ENCODE assay signal across 8 cellular contexts in the genomic region with DNA sequence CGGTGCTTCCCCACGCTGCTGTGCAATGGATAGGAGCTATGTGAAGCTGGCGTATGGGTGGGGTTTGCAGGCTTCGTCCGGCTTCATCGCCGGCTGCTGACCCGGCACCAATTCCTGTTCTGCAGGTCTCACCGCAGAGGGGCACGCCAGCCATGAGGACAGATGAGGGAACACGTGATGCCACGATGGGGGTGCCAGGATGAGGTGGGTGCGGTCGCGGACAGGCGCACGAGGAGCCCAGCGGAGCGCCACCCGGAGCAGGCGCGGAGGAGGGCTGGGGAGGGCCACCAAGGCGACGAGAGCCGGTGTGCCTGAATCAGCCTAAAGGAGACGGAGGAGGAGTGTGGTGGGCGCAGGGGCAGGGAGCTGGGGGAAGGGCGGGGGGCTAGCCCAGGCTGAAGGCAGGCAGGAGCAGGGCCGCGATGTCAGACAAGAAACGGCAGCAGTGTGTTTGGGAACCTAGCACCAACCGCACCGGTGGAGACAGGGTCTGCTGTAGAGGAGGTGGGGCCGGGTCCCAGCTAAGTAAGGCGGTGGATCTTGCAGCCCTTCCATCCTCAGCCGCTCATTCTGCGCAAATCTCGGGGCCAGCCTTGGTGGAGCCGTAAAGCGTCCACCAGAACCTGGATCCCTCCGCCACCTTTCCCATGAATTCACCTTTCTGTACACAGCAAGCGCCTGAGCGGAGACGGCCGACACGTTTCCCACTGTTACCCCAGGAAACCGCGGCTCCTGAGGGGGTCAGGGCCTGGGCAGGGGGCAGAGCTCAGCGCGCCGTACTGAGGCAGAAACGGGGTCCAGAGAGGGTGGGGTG. TPM values are rescaled to one million over a fixed set of nuclear protein-coding genes. Genes with fewer than 3 reads are reported as not detected.
DNase-seq lines count a peak whose midpoint lies in the region; ATAC-seq and TF ChIP-seq lines count a peak whose summit lies in the region.

No MANE protein-coding gene starts in this region.

- POLR2A ChIA-PET in activated CD8-positive, alpha-beta T cell treated with anti-CD3 and anti-CD28 coated beads, Interleukin-2, amount 10 ng/mL, durations not matched to agents 7 days and 5 days (lab: Charles Lee) = interaction anchor here (1.3 to 12.2 kb wide), 6 partner anchors 14 to 366 kb away, joined by 4 to 329 read pairs (median 88); partner anchors contain the start of genes CD8A and KDM3A
- POLR2A ChIA-PET in naive thymus-derived CD4-positive, alpha-beta T cell (lab: Charles Lee) = no interaction called here

- WGBS in esophagus, 2 donors = 1% methylated on average over 52 of the region's 52 CpGs

- peak overlapping the region; percentile 43 to 53 for H3K4me3 ChIP-seq in esophagus (ENCODE audit: low read depth in 1 of 2, low read length in 2 of 2)
- H3K4me3 ChIP-seq in naive thymus-derived CD4-positive, alpha-beta T cell (ENCODE audit: low read length) = peak overlapping the region; percentile 46
- H3K4me3 ChIP-seq in vagina = peak overlapping the region; percentile 35 to 49

- no peaks in the 10 kb centered on the region for H3K9me3 Mint-ChIP-seq in activated CD8-positive, alpha-beta T cell treated with anti-CD3 and anti-CD28 coated beads, Interleukin-2, amount 10 ng/mL, durations not matched to agents 7 days and 5 days (ENCODE audit: insufficient read depth)
- H3K9me3 Mint-ChIP-seq in naive thymus-derived CD4-positive, alpha-beta T cell = no peaks in the 10 kb centered on the region

- H3K27ac ChIP-seq in esophagus (ENCODE audit: low read depth in 2 of 2, low read length in 1 of 2) (peak overlapping the region; percentile 48 to 62), vagina (peak overlapping the region; percentile 16)
- no peak overlapping the region for H3K27ac ChIP-seq in naive thymus-derived CD4-positive, alpha-beta T cell (ENCODE audit: low read depth, low read length)

- peaks cover 45% of the 10 kb centered on the region for H3K4me1 Mint-ChIP-seq in activated CD8-positive, alpha-beta T cell treated with anti-CD3 and anti-CD28 coated beads, Interleukin-2, amount 10 ng/mL, durations not matched to agents 7 days and 5 days (ENCODE audit: low read depth)
- peaks cover 6 to 30% (median 21%) of the 10 kb centered on the region in 7 donors for H3K4me1 Mint-ChIP-seq in naive thymus-derived CD4-positive, alpha-beta T cell

- peaks cover 0 to 2% of the 10 kb centered on the region in 2 donors for H3K4me1 ChIP-seq in esophagus (ENCODE audit: control insufficient read depth in 2 of 2, insufficient read depth in 2 of 2, low read length in 1 of 2)
- H3K4me1 ChIP-seq in naive thymus-derived CD4-positive, alpha-beta T cell (ENCODE audit: control insufficient read depth in 2 of 2, insufficient read depth in 2 of 2, low read length in 2 of 2) = peaks cover 17 to 34% of the 10 kb centered on the region in 2 donors
- H3K4me1 ChIP-seq in vagina = peaks cover 30% of the 10 kb centered on the region

- CTCF ChIA-PET in activated CD8-positive, alpha-beta T cell treated with anti-CD3 and anti-CD28 coated beads, Interleukin-2, amount 10 ng/mL, durations not matched to agents 7 days and 5 days (lab: Charles Lee) = interaction anchor here (0.9 to 8.7 kb wide), 4 partner anchors 16 to 186 kb away, joined by 4 to 243 read pairs (median 101); partner anchors contain the start of gene CD8A
- CTCF ChIA-PET in naive thymus-derived CD4-positive, alpha-beta T cell (lab: Charles Lee) = interaction anchor here (0.6 to 1.7 kb wide), 5 partner anchors 9 to 43 kb away, joined by 3 to 8 read pairs (median 5); no protein-coding TSS in a partner anchor

- no peak for TF ChIP-seq POLR2A in vagina (IDR thresholded peaks at IDR 0.05)

- intact Hi-C loops in naive thymus-derived CD4-positive, alpha-beta T cell (cut with micrococcal nuclease) = loop anchor here (1.0 to 2.0 kb wide), 2 partner anchors 43 kb away; no protein-coding TSS in a partner anchor
- intact Hi-C loops in vagina (cut with DNase I) = no loop called here

- peak; percentile 44 for ATAC-seq in GM18867 (IDR thresholded peaks at IDR 0.05; ENCODE audit: unreplicated experiment)
- peak; percentile 45 for ATAC-seq in activated CD8-positive, alpha-beta T cell treated with anti-CD3 and anti-CD28 coated beads, Interleukin-2, amount 10 ng/mL, durations not matched to agents 7 days and 5 days
- ATAC-seq in naive thymus-derived CD4-positive, alpha-beta T cell = peak; percentile 47
- ATAC-seq in GM21528 (IDR thresholded peaks at IDR 0.05; ENCODE audit: low FRiP score, unreplicated experiment) = no peak

- DNase-seq in AG20443 (ENCODE audit: low spot score) (peak; percentile 42), NCI-H1417 (lab: John Stamatoyannopoulos, UW) (peak in 2 of 3 experiments; percentile 85 to 88), vagina (ENCODE audit: extremely low spot score in 2 of 2) (no peak)
- peak; percentile 91 for DNase-seq in activated CD8-positive, alpha-beta T cell treated with anti-CD3 and anti-CD28 coated beads, Interleukin-2, amount 10 ng/mL, durations not matched to agents 7 days and 5 days
- DNase-seq in naive thymus-derived CD4-positive, alpha-beta T cell = peak in 2 of 9 donors; percentile 18 to 50

- H3K36me3 Mint-ChIP-seq in activated CD8-positive, alpha-beta T cell treated with anti-CD3 and anti-CD28 coated beads, Interleukin-2, amount 10 ng/mL, durations not matched to agents 7 days and 5 days (ENCODE audit: low read depth) = peaks cover 40% of the 10 kb centered on the region
- no peaks in the 10 kb centered on the region for H3K36me3 Mint-ChIP-seq in naive thymus-derived CD4-positive, alpha-beta T cell

- no peak for TF ChIP-seq CTCF in vagina (IDR thresholded peaks at IDR 0.05)

- H3K27me3 ChIP-seq in esophagus (ENCODE audit: control insufficient read depth in 1 of 2, insufficient read depth in 2 of 2, low read length in 2 of 2) = no peaks in the 10 kb centered on the region
- no peaks in the 10 kb centered on the region for H3K27me3 ChIP-seq in naive thymus-derived CD4-positive, alpha-beta T cell (ENCODE audit: control insufficient read depth in 2 of 2, insufficient read depth in 2 of 2, low read length in 2 of 2)
- H3K27me3 ChIP-seq in vagina = peaks cover 8% of the 10 kb centered on the region

- H3K27ac Mint-ChIP-seq in activated CD8-positive, alpha-beta T cell treated with anti-CD3 and anti-CD28 coated beads, Interleukin-2, amount 10 ng/mL, durations not matched to agents 7 days and 5 days = peak overlapping the region; percentile 94
- peak overlapping the region in 1 of 9 donors; percentile 1 for H3K27ac Mint-ChIP-seq in naive thymus-derived CD4-positive, alpha-beta T cell

- H3K4me3 Mint-ChIP-seq in activated CD8-positive, alpha-beta T cell treated with anti-CD3 and anti-CD28 coated beads, Interleukin-2, amount 10 ng/mL, durations not matched to agents 7 days and 5 days = peak overlapping the region; percentile 93
- H3K4me3 Mint-ChIP-seq in naive thymus-derived CD4-positive, alpha-beta T cell = peak overlapping the region; percentile 70 to 94 (median 88)

- H3K9me3 ChIP-seq in esophagus (ENCODE audit: control insufficient read depth in 2 of 2, insufficient read depth in 1 of 2, low read depth in 1 of 2, low read length in 1 of 2) (no peaks in the 10 kb centered on the region), vagina (no peaks in the 10 kb centered on the region)
- no peaks in the 10 kb centered on the region for H3K9me3 ChIP-seq in naive thymus-derived CD4-positive, alpha-beta T cell (ENCODE audit: control insufficient read depth in 2 of 3, low read length in 3 of 3)

- H3K36me3 ChIP-seq in esophagus (ENCODE audit: control insufficient read depth in 2 of 2, insufficient read depth in 2 of 2, low read length in 1 of 2) (no peaks in the 10 kb centered on the region), vagina (no peaks in the 10 kb centered on the region)
- H3K36me3 ChIP-seq in naive thymus-derived CD4-positive, alpha-beta T cell (ENCODE audit: control insufficient read depth in 2 of 3, insufficient read depth in 3 of 3, low read length in 3 of 3) = no peaks in the 10 kb centered on the region

- H3K27me3 Mint-ChIP-seq in activated CD8-positive, alpha-beta T cell treated with anti-CD3 and anti-CD28 coated beads, Interleukin-2, amount 10 ng/mL, durations not matched to agents 7 days and 5 days (ENCODE audit: low read depth) = no peaks in the 10 kb centered on the region
- peaks cover 36 to 61% (median 42%) of the 10 kb centered on the region in 5 donors for H3K27me3 Mint-ChIP-seq in naive thymus-derived CD4-positive, alpha-beta T cell

RNA-seq across cellular contexts. Expression of gene CD8A, which starts 17.0 kb away (rescaled TPM):
- total RNA-seq in activated CD8-positive, alpha-beta T cell treated with anti-CD3 and anti-CD28 coated beads, Interleukin-2, amount 10 ng/mL, durations not matched to agents 7 days and 5 days = 100 to 1,000 TPM; 667 to 675 TPM
- 1 to 10 TPM; 3.5 to 4.2 TPM for polyA plus RNA-seq in esophagus
- 10 to 100 TPM in 1 of 5 experiments, 1 to 10 TPM in 4; 1.4 to 56.0 (median 2.0) TPM for total RNA-seq in naive thymus-derived CD4-positive, alpha-beta T cell
- polyA plus RNA-seq in naive thymus-derived CD4-positive, alpha-beta T cell = under 1 TPM; 0.16 to 0.76 TPM
- total RNA-seq in vagina = 6.9 TPM

RNA-seq across cellular contexts. Expression of gene CD8B, which starts 54.0 kb away (rescaled TPM):
- total RNA-seq in activated CD8-positive, alpha-beta T cell treated with anti-CD3 and anti-CD28 coated beads, Interleukin-2, amount 10 ng/mL, durations not matched to agents 7 days and 5 days = 100 to 1,000 TPM; 423 to 439 TPM
- polyA plus RNA-seq in esophagus = 1 to 10 TPM; 1.6 to 1.7 TPM
- 10 to 100 TPM in 1 of 5 experiments, 1 to 10 TPM in 4; 1.1 to 23.7 (median 2.0) TPM for total RNA-seq in naive thymus-derived CD4-positive, alpha-beta T cell
- 1 to 10 TPM; 2.4 to 7.3 TPM for polyA plus RNA-seq in naive thymus-derived CD4-positive, alpha-beta T cell
- 10.6 TPM for total RNA-seq in vagina

Comparison
In these comparisons a context has a peak if more than half of its experiments do, and no peak if none do; other contexts are left out.
1. DNase-seq: peak in AG20443 (single experiment), NCI-H1417 (2 of 3) and activated CD8-positive, alpha-beta T cell treated with anti-CD3 and anti-CD28 coated beads, Interleukin-2, amount 10 ng/mL, durations not matched to agents 7 days and 5 days (single experiment); none in vagina (0 of 2).
2. RNA of gene CD8A, which starts 17.0 kb away (total RNA-seq): 667 to 675 TPM in activated CD8-positive, alpha-beta T cell treated with anti-CD3 and anti-CD28 coated beads, Interleukin-2, amount 10 ng/mL, durations not matched to agents 7 days and 5 days; 6.9 TPM in vagina (single experiment) and 1.4 to 56.0 TPM in naive thymus-derived CD4-positive, alpha-beta T cell; every median in the first group is over 10 times any median in the second.
3. RNA of gene CD8B, which starts 54.0 kb away (total RNA-seq): 423 to 439 TPM in activated CD8-positive, alpha-beta T cell treated with anti-CD3 and anti-CD28 coated beads, Interleukin-2, amount 10 ng/mL, durations not matched to agents 7 days and 5 days; 10.6 TPM in vagina (single experiment) and 1.1 to 23.7 TPM in naive thymus-derived CD4-positive, alpha-beta T cell; every median in the first group is over 10 times any median in the second.
4. Peak in every context shown above with its lines, with median percentiles within 50 percentile points of each other: H3K4me3 ChIP-seq.